In the genomic region with DNA sequence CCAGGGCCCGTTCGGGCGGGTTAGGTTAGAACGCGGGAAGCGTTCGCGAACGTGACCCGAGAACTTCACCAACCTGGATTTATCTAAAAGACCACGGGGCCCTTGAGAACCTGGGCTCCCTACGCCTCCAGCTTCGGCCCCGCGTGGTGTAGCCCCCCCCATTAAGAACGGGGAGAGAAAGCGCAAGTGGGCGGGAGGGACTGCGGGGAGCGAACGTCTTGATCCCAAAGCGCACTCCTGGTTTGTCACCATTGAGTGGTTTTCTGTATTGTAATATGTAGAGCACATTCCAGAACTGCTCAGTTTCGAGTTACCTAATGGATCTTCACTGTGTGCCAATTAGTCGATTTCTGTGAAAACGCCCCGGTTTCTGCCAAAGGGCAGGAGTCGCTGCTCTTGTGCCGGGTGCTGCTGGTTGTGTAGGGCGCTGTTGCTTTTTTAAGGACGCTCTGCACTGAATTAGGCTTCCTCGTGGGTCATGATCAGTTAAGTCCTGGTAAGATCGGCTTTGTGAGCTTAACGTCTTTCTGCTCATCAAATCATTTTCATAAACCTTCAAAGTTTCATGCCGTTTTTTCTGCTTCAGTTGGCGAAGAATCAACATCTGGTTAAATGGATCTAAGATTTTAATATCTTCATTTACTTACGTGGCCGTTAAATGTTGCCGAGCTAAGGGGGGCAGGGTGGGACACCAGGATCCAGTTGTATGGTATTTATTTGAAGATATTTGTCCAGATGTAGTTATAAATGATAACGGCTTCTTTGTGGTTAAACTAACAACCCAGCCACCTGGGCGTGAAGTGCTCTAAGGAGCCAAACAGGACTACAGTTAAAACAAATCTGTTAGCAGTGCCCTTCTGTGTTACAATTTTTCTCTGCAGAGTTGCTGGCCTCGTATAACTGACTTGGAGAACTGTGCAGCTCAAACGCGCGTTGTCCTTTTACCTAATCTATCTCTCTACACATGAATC, we compare ENCODE assay signal across 8 cellular contexts. TPM values are rescaled to one million over a fixed set of nuclear protein-coding genes. Genes with fewer than 3 reads are reported as not detected.
DNase-seq lines count a peak whose midpoint lies in the region; ATAC-seq and TF ChIP-seq lines count a peak whose summit lies in the region.

No MANE protein-coding gene starts in this region.

- no peaks in the 10 kb centered on the region for H3K27me3 ChIP-seq in Peyer's patch
- no peaks in the 10 kb centered on the region for H3K27me3 ChIP-seq in uterus

- intact Hi-C loops in posterior cingulate gyrus (cut with DNase I) = loop anchor here (5.0 to 10.0 kb wide), 2 partner anchors 122 to 400 kb away; partner anchors contain the start of gene TMEM131L
- intact Hi-C loops in uterus (cut with DNase I; ENCODE audit: low total_unique reads) = no loop called here

- H3K36me3 ChIP-seq in Peyer's patch = no peaks in the 10 kb centered on the region
- no peaks in the 10 kb centered on the region for H3K36me3 ChIP-seq in uterus

- no peaks in the 10 kb centered on the region for H3K9me3 ChIP-seq in Peyer's patch
- H3K9me3 ChIP-seq in uterus = no peaks in the 10 kb centered on the region

- H3K4me3 ChIP-seq in Peyer's patch (peak overlapping the region; percentile 60 to 97 (median 82)), uterus (peak overlapping the region; percentile 34 to 67)

- ATAC-seq in GM19468 (IDR thresholded peaks at IDR 0.05; ENCODE audit: extremely low read depth, unreplicated experiment) = peak; percentile 12

- DNase-seq in COLO829 (ENCODE audit: low spot score) (peak; percentile 48), HS-27A (ENCODE audit: low read depth) (peak; percentile 61), Peyer's patch (peak in 2 of 3 donors; percentile 35 to 65), globus pallidus (ENCODE audit: low spot score) (peak; percentile 37), posterior cingulate gyrus (peak in 7 of 10 donors; percentile 16 to 85 (median 32)), uterus (peak in 1 of 2 donors; percentile 20)
- peak; percentile 15 for DNase-seq in activated T-helper 9 cell treated with anti-CD3 and anti-CD28 coated beads, Interleukin-2, amount 50 U/mL, for 16 hours (ENCODE audit: low read depth)

- TF ChIP-seq POLR2A in Peyer's patch (IDR thresholded peaks at IDR 0.05) (no peak), uterus (IDR thresholded peaks at IDR 0.05) (no peak)

- no peaks in the 10 kb centered on the region for H3K4me1 ChIP-seq in Peyer's patch
- no peaks in the 10 kb centered on the region for H3K4me1 ChIP-seq in uterus

- TF ChIP-seq CTCF in Peyer's patch (IDR thresholded peaks at IDR 0.05) (no peak), uterus (IDR thresholded peaks at IDR 0.05) (no peak)

- H3K27ac ChIP-seq in Peyer's patch (peak overlapping the region in 1 of 4 donors; percentile 64), uterus (no peak overlapping the region)

RNA-seq across cellular contexts. Expression of gene MND1, which starts 0.8 kb away (rescaled TPM):
- 1 to 10 TPM in 2 of 4 donors, not detected in 2; 3.5 to 7.4 TPM for total RNA-seq in Peyer's patch
- total RNA-seq in uterus = 1 to 10 TPM in 2 of 4 donors, not detected in 2; 1.0 to 6.5 TPM
